ENCODE assay signal across 8 cellular contexts in the genomic region with DNA sequence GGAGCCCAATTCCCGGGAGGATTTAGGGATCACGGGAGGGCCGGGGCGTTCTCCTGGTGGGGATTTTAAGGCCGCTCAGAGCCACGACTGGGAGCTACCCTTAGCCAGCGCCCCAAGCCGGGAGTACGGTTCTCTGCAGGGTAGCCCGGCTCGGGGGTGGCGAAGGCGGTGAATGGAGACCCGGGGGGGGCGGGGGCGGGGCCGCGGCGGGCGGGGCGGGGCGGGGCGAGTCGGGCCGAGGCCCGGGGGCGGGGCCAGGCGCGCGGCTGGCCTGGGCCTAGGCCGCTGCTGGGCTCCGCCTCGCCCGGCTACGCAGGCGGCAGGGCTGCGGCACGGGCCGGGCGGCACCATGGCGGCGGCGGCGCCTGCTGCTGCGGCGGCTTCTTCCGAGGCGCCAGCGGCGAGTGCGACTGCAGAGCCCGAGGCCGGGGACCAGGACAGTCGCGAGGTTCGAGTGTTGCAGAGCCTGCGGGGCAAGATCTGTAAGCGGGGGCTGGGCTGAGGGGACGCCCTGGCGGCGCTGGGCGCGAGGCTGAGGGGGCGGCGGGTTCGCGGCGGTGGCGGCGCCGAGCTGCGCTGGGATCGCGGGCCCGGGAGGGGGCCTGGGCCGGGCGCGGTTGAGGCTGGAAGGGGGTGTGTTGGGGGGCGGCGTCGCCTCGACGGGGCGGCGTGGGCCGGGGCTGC. TPM values are rescaled to one million over a fixed set of nuclear protein-coding genes. Genes with fewer than 3 reads are reported as not detected.
DNase-seq lines count a peak whose midpoint lies in the region; ATAC-seq and TF ChIP-seq lines count a peak whose summit lies in the region.

A gene with protein sequence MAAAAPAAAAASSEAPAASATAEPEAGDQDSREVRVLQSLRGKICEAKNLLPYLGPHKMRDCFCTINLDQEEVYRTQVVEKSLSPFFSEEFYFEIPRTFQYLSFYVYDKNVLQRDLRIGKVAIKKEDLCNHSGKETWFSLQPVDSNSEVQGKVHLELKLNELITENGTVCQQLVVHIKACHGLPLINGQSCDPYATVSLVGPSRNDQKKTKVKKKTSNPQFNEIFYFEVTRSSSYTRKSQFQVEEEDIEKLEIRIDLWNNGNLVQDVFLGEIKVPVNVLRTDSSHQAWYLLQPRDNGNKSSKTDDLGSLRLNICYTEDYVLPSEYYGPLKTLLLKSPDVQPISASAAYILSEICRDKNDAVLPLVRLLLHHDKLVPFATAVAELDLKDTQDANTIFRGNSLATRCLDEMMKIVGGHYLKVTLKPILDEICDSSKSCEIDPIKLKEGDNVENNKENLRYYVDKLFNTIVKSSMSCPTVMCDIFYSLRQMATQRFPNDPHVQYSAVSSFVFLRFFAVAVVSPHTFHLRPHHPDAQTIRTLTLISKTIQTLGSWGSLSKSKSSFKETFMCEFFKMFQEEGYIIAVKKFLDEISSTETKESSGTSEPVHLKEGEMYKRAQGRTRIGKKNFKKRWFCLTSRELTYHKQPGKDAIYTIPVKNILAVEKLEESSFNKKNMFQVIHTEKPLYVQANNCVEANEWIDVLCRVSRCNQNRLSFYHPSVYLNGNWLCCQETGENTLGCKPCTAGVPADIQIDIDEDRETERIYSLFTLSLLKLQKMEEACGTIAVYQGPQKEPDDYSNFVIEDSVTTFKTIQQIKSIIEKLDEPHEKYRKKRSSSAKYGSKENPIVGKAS (plus strand): TSS at position 293 of the 684 bp plus-strand sequence. CDS start 57 bp downstream, at position 350.

- no peaks in the 10 kb centered on the region for H3K27me3 ChIP-seq in heart left ventricle
- no peaks in the 10 kb centered on the region for H3K27me3 ChIP-seq in upper lobe of left lung

- H3K4me3 ChIP-seq in GM12865 (ENCODE audit: low read depth, low read length), result peak within 1 kb of the TSS; percentile 71
- H3K4me3 ChIP-seq in heart left ventricle, result peak within 1 kb of the TSS; percentile 80 to 98 (median 88)
- peak within 1 kb of the TSS; percentile 50 to 96 (median 82) for H3K4me3 ChIP-seq in upper lobe of left lung

- peak in 1 of 2 donors; percentile 81 for TF ChIP-seq POLR2A in heart left ventricle (IDR thresholded peaks at IDR 0.05)
- peak in 3 of 4 donors; percentile 78 to 95 (median 92) for TF ChIP-seq POLR2A in upper lobe of left lung (IDR thresholded peaks at IDR 0.05)

- TF ChIP-seq CTCF in GM12865 (IDR thresholded peaks at IDR 0.05; ENCODE audit: insufficient read depth, low read depth, low read length, missing control alignments), result no peak
- no peak for TF ChIP-seq CTCF in heart left ventricle (IDR thresholded peaks at IDR 0.05)
- no peak for TF ChIP-seq CTCF in upper lobe of left lung (IDR thresholded peaks at IDR 0.05)

- intact Hi-C loops in heart left ventricle (cut with DNase I), result loop anchor here in 3 of 10 donors (5.0 kb wide), 3 partner anchors 35 to 55 kb away; no protein-coding TSS in a partner anchor
- intact Hi-C loops in posterior cingulate gyrus (cut with DNase I), result no loop called here

- DNase-seq in GM12865 (ENCODE audit: low read depth), result peak; percentile 86
- peak; percentile 97 for DNase-seq in NCI-H1105 treated with DMSO at 0.1 percent for 48 hours (lab: John Stamatoyannopoulos, UW)
- DNase-seq in T follicular helper cell (ENCODE audit: low read depth), result peak; percentile 55
- DNase-seq in heart left ventricle, result peak; percentile 71 to 86 (median 73)
- DNase-seq in posterior cingulate gyrus, result peak; percentile 47 to 96 (median 72)
- peak; percentile 70 to 95 for DNase-seq in upper lobe of left lung

- H3K9me3 ChIP-seq in heart left ventricle, result no peaks in the 10 kb centered on the region
- H3K9me3 ChIP-seq in upper lobe of left lung, result no peaks in the 10 kb centered on the region

- WGBS in adipose tissue, 3 donors, result 0 to 1% (median 1%) methylated on average over 47 to 86 of the region's 86 CpGs
- WGBS in heart left ventricle, 4 donors, result 0 to 1% (median 1%) methylated on average over 13 to 86 of the region's 86 CpGs
- WGBS in upper lobe of left lung, 2 donors, result 1 to 2% methylated on average over 19 to 39 of the region's 86 CpGs

- H3K36me3 ChIP-seq in heart left ventricle, result no peaks in the 10 kb centered on the region
- H3K36me3 ChIP-seq in upper lobe of left lung, result no peaks in the 10 kb centered on the region

- TF ChIP-seq EP300 in upper lobe of left lung (IDR thresholded peaks at IDR 0.05), result no peak

- ATAC-seq in HG02623 (IDR thresholded peaks at IDR 0.05; ENCODE audit: unreplicated experiment) (peak; percentile 65), heart left ventricle (peak; percentile 79 to 97 (median 93)), upper lobe of left lung (ENCODE audit: low FRiP score in 2 of 2) (peak; percentile 88 to 94)

- H3K27ac ChIP-seq in adipose tissue (ENCODE audit: low read depth, low read length) (peak within 1 kb of the TSS; percentile 86), heart left ventricle (peak within 1 kb of the TSS; percentile 81 to 97 (median 96)), upper lobe of left lung (peak within 1 kb of the TSS; percentile 97 to 99 (median 98))

- peaks cover 0 to 75% (median 17%) of the 10 kb centered on the region in 12 donors for H3K4me1 ChIP-seq in heart left ventricle
- peaks cover 28 to 45% (median 35%) of the 10 kb centered on the region in 4 donors for H3K4me1 ChIP-seq in upper lobe of left lung

RNA-seq across cellular contexts. Expression of the gene that starts here (rescaled TPM):
- polyA plus RNA-seq in adipose tissue, result 1 to 10 TPM; 2.4 to 6.0 (median 4.1) TPM
- total RNA-seq in heart left ventricle, result 10 to 100 TPM in 1 of 9 donors, 1 to 10 TPM in 8; 2.2 to 12.3 (median 4.2) TPM
- 1 to 10 TPM; 2.0 to 2.2 TPM for polyA plus RNA-seq in heart left ventricle
- total RNA-seq in upper lobe of left lung, result 10 to 100 TPM; 11.7 to 41.5 (median 21.3) TPM

Comparison
In these comparisons a context has a peak if more than half of its experiments do, and no peak if none do; other contexts are left out.
1. Peak in every context shown above with its lines: DNase-seq, ATAC-seq, H3K4me3 ChIP-seq and H3K27ac ChIP-seq.